8 cellular contexts compared by ENCODE assay signal in genomic region chr17:20095366-20096080, GRCh38.
DNase-seq lines count a peak whose midpoint lies in the region; ATAC-seq and TF ChIP-seq lines count a peak whose summit lies in the region.

No MANE protein-coding gene starts in this region.

- 19 to 26% methylated on average over 18 of the region's 18 CpGs for WGBS in tibial nerve, 2 donors

- H3K27ac ChIP-seq in caudate nucleus (ENCODE audit: low read depth, low read length) (peak overlapping the region; percentile 74), tibial nerve (peak overlapping the region; percentile 0 to 89 (median 71))

- H3K9me3 ChIP-seq in tibial nerve: no peaks in the 10 kb centered on the region

- H3K36me3 ChIP-seq in tibial nerve: no peaks in the 10 kb centered on the region

- peaks cover 0 to 64% (median 8%) of the 10 kb centered on the region in 4 donors for H3K4me1 ChIP-seq in tibial nerve

- H3K4me3 ChIP-seq in NB4 (ENCODE audit: low read depth, low read length): no peak overlapping the region
- peak overlapping the region in 1 of 4 donors; percentile 2 for H3K4me3 ChIP-seq in tibial nerve

- no peak for ATAC-seq in GM19023 (IDR thresholded peaks at IDR 0.05; ENCODE audit: unreplicated experiment)

- peak; percentile 24 for TF ChIP-seq CTCF in NB4 (IDR thresholded peaks at IDR 0.05; ENCODE audit: low read depth, low read length)
- peak in 3 of 5 experiments; percentile 26 to 44 (median 39) for TF ChIP-seq CTCF in tibial nerve (IDR thresholded peaks at IDR 0.05)

- DNase-seq in AG08395 (ENCODE audit: low spot score) (peak; percentile 65), NB4 (ENCODE audit: low read depth) (peak; percentile 45), caudate nucleus (lab: John Stamatoyannopoulos, UW) (peak in 58 of 61 donors; percentile 24 to 87 (median 67)), kidney tubule cell (ENCODE audit: low spot score) (peak; percentile 40), tibial nerve (ENCODE audit: low spot score in 2 of 2) (peak; percentile 62 to 76), NAMALWA (ENCODE audit: low spot score) (no peak)
- DNase-seq in activated CD8-positive, alpha-beta memory T cell treated with anti-CD3 and anti-CD28 coated beads for 24 hours: no peak

- no peak for TF ChIP-seq EP300 in tibial nerve (IDR thresholded peaks at IDR 0.05)

- no peaks in the 10 kb centered on the region for H3K27me3 ChIP-seq in tibial nerve

- TF ChIP-seq POLR2A in NB4 (IDR thresholded peaks at IDR 0.05; ENCODE audit: extremely low read depth, insufficient read length) (no peak), tibial nerve (IDR thresholded peaks at IDR 0.05) (no peak)

Comparison
In these comparisons a context has a peak if more than half of its experiments do, and no peak if none do; other contexts are left out.
1. DNase-seq: peak in AG08395 (single experiment), NB4 (single experiment), caudate nucleus (58 of 61), kidney tubule cell (single experiment) and tibial nerve (2 of 2); none in NAMALWA (single experiment) and activated CD8-positive, alpha-beta memory T cell treated with anti-CD3 and anti-CD28 coated beads for 24 hours (single experiment).